In the genomic region with DNA sequence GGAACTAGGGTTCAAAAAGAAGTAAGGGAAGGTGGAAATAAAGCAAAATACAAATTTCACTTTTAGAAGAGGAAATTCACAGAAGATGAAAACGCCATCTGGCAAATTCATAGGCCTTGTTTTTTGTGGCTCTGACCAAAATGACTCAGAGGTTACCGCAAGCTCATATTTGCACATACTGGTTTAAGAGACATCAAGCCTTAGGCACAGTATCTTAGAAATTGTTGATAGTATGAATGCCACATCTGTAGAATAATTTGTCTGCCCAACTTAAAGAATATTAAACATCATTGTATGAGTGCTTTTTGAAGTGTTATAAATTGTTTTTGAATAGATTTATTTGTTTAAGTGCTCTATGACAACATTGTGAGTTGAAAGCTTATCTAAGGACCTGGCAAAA, we compare ENCODE assay signal across 8 cellular contexts. TPM values are rescaled to one million over a fixed set of nuclear protein-coding genes. Genes with fewer than 3 reads are reported as not detected.
DNase-seq lines count a peak whose midpoint lies in the region; ATAC-seq and TF ChIP-seq lines count a peak whose summit lies in the region.

No MANE protein-coding gene starts in this region.

- peak; percentile 72 for ATAC-seq in HG03108 (IDR thresholded peaks at IDR 0.05; ENCODE audit: unreplicated experiment)
- no peak for ATAC-seq in activated CD8-positive, alpha-beta T cell treated with anti-CD3 and anti-CD28 coated beads for 36 hours
- peak; percentile 68 for ATAC-seq in stimulated activated naive CD8-positive, alpha-beta T cell treated with anti-CD3 and anti-CD28 coated beads, Interleukin-15, amount 100 ng/mL, for 72 hours

- H3K27me3 Mint-ChIP-seq in activated CD8-positive, alpha-beta T cell treated with anti-CD3 and anti-CD28 coated beads for 36 hours: peaks cover 3% of the 10 kb centered on the region
- no peaks in the 10 kb centered on the region for H3K27me3 Mint-ChIP-seq in stimulated activated naive CD8-positive, alpha-beta T cell treated with anti-CD3 and anti-CD28 coated beads, Interleukin-15, amount 100 ng/mL, for 72 hours
- H3K27me3 Mint-ChIP-seq in endothelial cell (ENCODE audit: unreplicated experiment): no peaks in the 10 kb centered on the region

- no peaks in the 10 kb centered on the region for H3K36me3 Mint-ChIP-seq in activated CD8-positive, alpha-beta T cell treated with anti-CD3 and anti-CD28 coated beads for 36 hours (ENCODE audit: low read depth)
- no peaks in the 10 kb centered on the region for H3K36me3 Mint-ChIP-seq in endothelial cell (ENCODE audit: low read depth, unreplicated experiment)

- POLR2A ChIA-PET in activated CD8-positive, alpha-beta T cell treated with anti-CD3 and anti-CD28 coated beads for 36 hours (lab: Charles Lee): no interaction called here

- CTCF ChIA-PET in activated CD8-positive, alpha-beta T cell treated with anti-CD3 and anti-CD28 coated beads for 36 hours (lab: Charles Lee): interaction anchor here (1.0 to 1.4 kb wide), 2 partner anchors 11 to 22 kb away, joined by 3 read pairs; partner anchors contain the start of gene TAAR1

- no peak overlapping the region for H3K4me3 Mint-ChIP-seq in activated CD8-positive, alpha-beta T cell treated with anti-CD3 and anti-CD28 coated beads for 36 hours
- no peak overlapping the region for H3K4me3 Mint-ChIP-seq in stimulated activated naive CD8-positive, alpha-beta T cell treated with anti-CD3 and anti-CD28 coated beads, Interleukin-15, amount 100 ng/mL, for 72 hours
- no peak overlapping the region for H3K4me3 Mint-ChIP-seq in endothelial cell (ENCODE audit: unreplicated experiment)

- DNase-seq in stimulated activated CD4-positive, alpha-beta T cell treated with anti-CD3 and anti-CD28 coated beads, Interleukin-15, amount 100 ng/mL, for 24 hours: peak; percentile 6
- DNase-seq in stimulated activated CD4-positive, alpha-beta T cell treated with anti-CD3 and anti-CD28 coated beads, Interleukin-4, amount 100 ng/mL, for 1 hour: no peak
- DNase-seq in activated CD8-positive, alpha-beta T cell treated with anti-CD3 and anti-CD28 coated beads for 36 hours: peak; percentile 58
- peak in 1 of 2 donors; percentile 16 for DNase-seq in stimulated activated naive CD8-positive, alpha-beta T cell treated with anti-CD3 and anti-CD28 coated beads, Interleukin-15, amount 100 ng/mL, for 72 hours
- DNase-seq in effector CD8-positive, alpha-beta T cell (lab: John Stamatoyannopoulos, UW): no peak
- DNase-seq in stimulated activated CD4-positive, alpha-beta T cell treated with anti-CD3 and anti-CD28 coated beads, Interleukin-2, amount 100 ng/mL, for 48 hours: no peak
- DNase-seq in endothelial cell (ENCODE audit: low spot score): no peak

- no peak for TF ChIP-seq CTCF in activated CD8-positive, alpha-beta T cell treated with anti-CD3 and anti-CD28 coated beads for 36 hours (IDR thresholded peaks at IDR 0.05)
- no peak for TF ChIP-seq CTCF in endothelial cell (IDR thresholded peaks at IDR 0.05; ENCODE audit: unreplicated experiment)

- H3K27ac Mint-ChIP-seq in activated CD8-positive, alpha-beta T cell treated with anti-CD3 and anti-CD28 coated beads for 36 hours: no peak overlapping the region
- H3K27ac Mint-ChIP-seq in stimulated activated naive CD8-positive, alpha-beta T cell treated with anti-CD3 and anti-CD28 coated beads, Interleukin-15, amount 100 ng/mL, for 72 hours: no peak overlapping the region
- no peak overlapping the region for H3K27ac Mint-ChIP-seq in endothelial cell (ENCODE audit: unreplicated experiment)

- peaks cover 4% of the 10 kb centered on the region for H3K4me1 Mint-ChIP-seq in activated CD8-positive, alpha-beta T cell treated with anti-CD3 and anti-CD28 coated beads for 36 hours (ENCODE audit: low read depth)
- H3K4me1 Mint-ChIP-seq in stimulated activated naive CD8-positive, alpha-beta T cell treated with anti-CD3 and anti-CD28 coated beads, Interleukin-15, amount 100 ng/mL, for 72 hours: peaks cover 5% of the 10 kb centered on the region
- H3K4me1 Mint-ChIP-seq in endothelial cell (ENCODE audit: unreplicated experiment): no peaks in the 10 kb centered on the region

- intact Hi-C loops in activated CD8-positive, alpha-beta T cell treated with anti-CD3 and anti-CD28 coated beads for 36 hours (cut with micrococcal nuclease): no loop called here

- H3K9me3 Mint-ChIP-seq in activated CD8-positive, alpha-beta T cell treated with anti-CD3 and anti-CD28 coated beads for 36 hours: no peaks in the 10 kb centered on the region
- H3K9me3 Mint-ChIP-seq in stimulated activated naive CD8-positive, alpha-beta T cell treated with anti-CD3 and anti-CD28 coated beads, Interleukin-15, amount 100 ng/mL, for 72 hours: no peaks in the 10 kb centered on the region
- H3K9me3 Mint-ChIP-seq in endothelial cell (ENCODE audit: unreplicated experiment): no peaks in the 10 kb centered on the region

RNA-seq across cellular contexts. Expression of gene TAAR1, which starts 10.6 kb away (rescaled TPM):
- total RNA-seq in activated CD8-positive, alpha-beta T cell treated with anti-CD3 and anti-CD28 coated beads for 36 hours: not detected
- total RNA-seq in endothelial cell (ENCODE audit: unreplicated experiment): not detected

RNA-seq across cellular contexts. Expression of gene TAAR2, which starts 24.3 kb away (rescaled TPM):
- not detected for total RNA-seq in activated CD8-positive, alpha-beta T cell treated with anti-CD3 and anti-CD28 coated beads for 36 hours
- not detected for total RNA-seq in endothelial cell (ENCODE audit: unreplicated experiment)

RNA-seq across cellular contexts. Expression of gene TAAR5, which starts 58.8 kb away (rescaled TPM):
- not detected for total RNA-seq in activated CD8-positive, alpha-beta T cell treated with anti-CD3 and anti-CD28 coated beads for 36 hours
- not detected for total RNA-seq in endothelial cell (ENCODE audit: unreplicated experiment)

Comparison
In these comparisons a context has a peak if more than half of its experiments do, and no peak if none do; other contexts are left out.
1. DNase-seq: peak in stimulated activated CD4-positive, alpha-beta T cell treated with anti-CD3 and anti-CD28 coated beads, Interleukin-15, amount 100 ng/mL, for 24 hours (single experiment) and activated CD8-positive, alpha-beta T cell treated with anti-CD3 and anti-CD28 coated beads for 36 hours (single experiment); none in stimulated activated CD4-positive, alpha-beta T cell treated with anti-CD3 and anti-CD28 coated beads, Interleukin-4, amount 100 ng/mL, for 1 hour (single experiment), effector CD8-positive, alpha-beta T cell (single experiment), stimulated activated CD4-positive, alpha-beta T cell treated with anti-CD3 and anti-CD28 coated beads, Interleukin-2, amount 100 ng/mL, for 48 hours (0 of 2) and endothelial cell (single experiment).